Comparison of ENCODE assay signal across 8 cellular contexts in genomic region chr12:130761537-130762318, GRCh38. TPM values are rescaled to one million over a fixed set of nuclear protein-coding genes. Genes with fewer than 3 reads are reported as not detected.
DNase-seq lines count a peak whose midpoint lies in the region; ATAC-seq and TF ChIP-seq lines count a peak whose summit lies in the region.

No MANE protein-coding gene starts in this region.

- intact Hi-C loops in CD8-positive, alpha-beta T cell (cut with DNase I, micrococcal nuclease): loop anchor here (1.0 to 2.0 kb wide), 3 partner anchors 58 to 371 kb away; no protein-coding TSS in a partner anchor
- intact Hi-C loops in left colon (cut with DNase I, micrococcal nuclease): no loop called here

- H3K4me3 Mint-ChIP-seq in CD8-positive, alpha-beta T cell: peak overlapping the region; percentile 59

- H3K9me3 Mint-ChIP-seq in CD8-positive, alpha-beta T cell: no peaks in the 10 kb centered on the region

- POLR2A ChIA-PET in CD8-positive, alpha-beta T cell (lab: Charles Lee): no interaction called here

- in situ Hi-C loops in brain microvascular endothelial cell (cut with HindIII; ENCODE audit: low pct_ligation_motif_present, low sequenced_read_pairs): no loop called here

- peaks cover 2% of the 10 kb centered on the region for H3K27me3 Mint-ChIP-seq in CD8-positive, alpha-beta T cell (ENCODE audit: low read depth)

- CTCF ChIA-PET in CD8-positive, alpha-beta T cell (lab: Charles Lee): interaction anchor here (1.0 to 3.1 kb wide), 6 partner anchors 14 to 370 kb away, joined by 3 to 14 read pairs (median 4); no protein-coding TSS in a partner anchor

- H3K4me3 ChIP-seq in CD8-positive, alpha-beta T cell (ENCODE audit: low read depth, low read length): peak overlapping the region; percentile 24
- no peak overlapping the region for H3K4me3 ChIP-seq in brain microvascular endothelial cell (ENCODE audit: low read depth, low read length)

- no peaks in the 10 kb centered on the region for H3K36me3 ChIP-seq in CD8-positive, alpha-beta T cell (ENCODE audit: insufficient read depth, low read length)
- no peaks in the 10 kb centered on the region for H3K36me3 ChIP-seq in brain microvascular endothelial cell (replicated peaks)

- H3K9me3 ChIP-seq in CD8-positive, alpha-beta T cell (ENCODE audit: low read length): no peaks in the 10 kb centered on the region

- no peak overlapping the region for H3K27ac Mint-ChIP-seq in CD8-positive, alpha-beta T cell

- H3K27ac ChIP-seq in CD8-positive, alpha-beta T cell (ENCODE audit: low read depth, low read length): no peak overlapping the region
- no peak overlapping the region for H3K27ac ChIP-seq in brain microvascular endothelial cell

- ATAC-seq in CD8-positive, alpha-beta T cell: peak; percentile 48
- peak; percentile 49 for ATAC-seq in GM19328 (IDR thresholded peaks at IDR 0.05; ENCODE audit: unreplicated experiment)
- ATAC-seq in left colon: peak; percentile 68
- no peak for ATAC-seq in HG02970 (IDR thresholded peaks at IDR 0.05; ENCODE audit: low FRiP score, unreplicated experiment)

- peak; percentile 40 for TF ChIP-seq CTCF in CD8-positive, alpha-beta T cell (IDR thresholded peaks at IDR 0.05)
- TF ChIP-seq CTCF in brain microvascular endothelial cell (IDR thresholded peaks at IDR 0.05; ENCODE audit: low read depth, low read length, missing control alignments): peak; percentile 75

- DNase-seq in CD8-positive, alpha-beta T cell: peak; percentile 26 to 74 (median 53)
- DNase-seq in M059J (ENCODE audit: low read depth) (peak; percentile 40), UCSD-AML1 (lab: John Stamatoyannopoulos, UW; ENCODE audit: unreplicated experiment) (peak; percentile 62), brain microvascular endothelial cell (peak; percentile 53), left colon (peak in 1 of 2 donors; percentile 48)
- peak; percentile 52 to 59 for DNase-seq in stimulated activated CD4-positive, alpha-beta T cell treated with anti-CD3 and anti-CD28 coated beads, Interleukin-4, amount 100 ng/mL, for 48 hours (ENCODE audit: low read depth in 2 of 2)

- H3K36me3 Mint-ChIP-seq in CD8-positive, alpha-beta T cell: no peaks in the 10 kb centered on the region

- H3K4me1 Mint-ChIP-seq in CD8-positive, alpha-beta T cell (ENCODE audit: low read depth): no peaks in the 10 kb centered on the region

- no peaks in the 10 kb centered on the region for H3K27me3 ChIP-seq in CD8-positive, alpha-beta T cell (ENCODE audit: insufficient read depth, low read length)
- H3K27me3 ChIP-seq in brain microvascular endothelial cell (replicated peaks): no peaks in the 10 kb centered on the region

- H3K4me1 ChIP-seq in CD8-positive, alpha-beta T cell (ENCODE audit: insufficient read depth, low read length): peaks cover 23% of the 10 kb centered on the region

RNA-seq across cellular contexts. Expression of gene RIMBP2, which starts 45.6 kb away (rescaled TPM):
- not detected for total RNA-seq in CD8-positive, alpha-beta T cell
- 0.47 and 0.81 TPM in 2 replicates for total RNA-seq in M059J (2014; rRNA removed; shearing (Covaris generic))
- 1 to 10 TPM; 5.6 to 6.0 TPM for total RNA-seq in left colon

Comparison
In these comparisons a context has a peak if more than half of its experiments do, and no peak if none do; other contexts are left out.
1. intact Hi-C loops: an anchor here in CD8-positive, alpha-beta T cell (1.0 to 2.0 kb wide); none called in left colon.